1 cellular context compared by ENCODE assay signal in genomic region chr12:122752464-122753212, GRCh38.
TF ChIP-seq lines count a peak whose summit lies in the region.

DENR (plus strand) TSS chr12:122752824; CDS start chr12:122753702, 878 bp downstream.

TF ChIP-seq in HEK293, 187 proteins besides CTCF, POLR2A, EP300 and RAD21 (continued from another document and continues in another):
- peak; percentile 76 for TF ChIP-seq WT1 (tag by site-specific recombination; IDR thresholded peaks at IDR 0.05)
- no peak for TF ChIP-seq ZNF626 (tag by site-specific recombination; IDR thresholded peaks at IDR 0.05)
- peak; percentile 62; the same call in 1 of the 2 replicates for TF ChIP-seq ZNF843 (tag by site-specific recombination; IDR thresholded peaks at IDR 0.05)
- TF ChIP-seq ZBTB8A (tag by site-specific recombination; IDR thresholded peaks at IDR 0.05): peak; percentile 65
- TF ChIP-seq ZNF2 (tag by site-specific recombination; IDR thresholded peaks at IDR 0.05): peak; percentile 43
- peak; percentile 92 for TF ChIP-seq ZNF366 (tag by site-specific recombination; conservative IDR thresholded peaks at IDR 0.05)
- peak; percentile 70 for TF ChIP-seq ZBTB26 (tag by site-specific recombination; optimal IDR thresholded peaks at IDR 0.05)
- no peak for TF ChIP-seq TSHZ1 (tag by site-specific recombination; IDR thresholded peaks at IDR 0.05; ENCODE audit: borderline replicate concordance)
- TF ChIP-seq ZBTB20 (tag by site-specific recombination; IDR thresholded peaks at IDR 0.05): peak; percentile 40; the same call in 1 of the 2 replicates
- TF ChIP-seq, protein P1, sequence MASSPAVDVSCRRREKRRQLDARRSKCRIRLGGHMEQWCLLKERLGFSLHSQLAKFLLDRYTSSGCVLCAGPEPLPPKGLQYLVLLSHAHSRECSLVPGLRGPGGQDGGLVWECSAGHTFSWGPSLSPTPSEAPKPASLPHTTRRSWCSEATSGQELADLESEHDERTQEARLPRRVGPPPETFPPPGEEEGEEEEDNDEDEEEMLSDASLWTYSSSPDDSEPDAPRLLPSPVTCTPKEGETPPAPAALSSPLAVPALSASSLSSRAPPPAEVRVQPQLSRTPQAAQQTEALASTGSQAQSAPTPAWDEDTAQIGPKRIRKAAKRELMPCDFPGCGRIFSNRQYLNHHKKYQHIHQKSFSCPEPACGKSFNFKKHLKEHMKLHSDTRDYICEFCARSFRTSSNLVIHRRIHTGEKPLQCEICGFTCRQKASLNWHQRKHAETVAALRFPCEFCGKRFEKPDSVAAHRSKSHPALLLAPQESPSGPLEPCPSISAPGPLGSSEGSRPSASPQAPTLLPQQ (tag by site-specific recombination; IDR thresholded peaks at IDR 0.05): peak; percentile 67
- TF ChIP-seq YY2 (tag by site-specific recombination; IDR thresholded peaks at IDR 0.05): no peak; the same call in 1 of the 2 replicates
- no peak for TF ChIP-seq ZNF670 (tag by site-specific recombination; IDR thresholded peaks at IDR 0.05; ENCODE audit: low read depth)
- TF ChIP-seq, protein P2, sequence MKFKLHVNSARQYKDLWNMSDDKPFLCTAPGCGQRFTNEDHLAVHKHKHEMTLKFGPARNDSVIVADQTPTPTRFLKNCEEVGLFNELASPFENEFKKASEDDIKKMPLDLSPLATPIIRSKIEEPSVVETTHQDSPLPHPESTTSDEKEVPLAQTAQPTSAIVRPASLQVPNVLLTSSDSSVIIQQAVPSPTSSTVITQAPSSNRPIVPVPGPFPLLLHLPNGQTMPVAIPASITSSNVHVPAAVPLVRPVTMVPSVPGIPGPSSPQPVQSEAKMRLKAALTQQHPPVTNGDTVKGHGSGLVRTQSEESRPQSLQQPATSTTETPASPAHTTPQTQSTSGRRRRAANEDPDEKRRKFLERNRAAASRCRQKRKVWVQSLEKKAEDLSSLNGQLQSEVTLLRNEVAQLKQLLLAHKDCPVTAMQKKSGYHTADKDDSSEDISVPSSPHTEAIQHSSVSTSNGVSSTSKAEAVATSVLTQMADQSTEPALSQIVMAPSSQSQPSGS (tag by site-specific recombination; IDR thresholded peaks at IDR 0.05; ENCODE audit: low read depth): no peak
- TF ChIP-seq ZBTB10 (tag by site-specific recombination; IDR thresholded peaks at IDR 0.05): peak; percentile 43; the same call in 1 of the 2 replicates
- peak; percentile 96 for TF ChIP-seq GLIS2 (tag by site-specific recombination; IDR thresholded peaks at IDR 0.05)
- peak; percentile 63 for TF ChIP-seq ZBTB48 (tag by site-specific recombination; IDR thresholded peaks at IDR 0.05)
- TF ChIP-seq, protein P3, sequence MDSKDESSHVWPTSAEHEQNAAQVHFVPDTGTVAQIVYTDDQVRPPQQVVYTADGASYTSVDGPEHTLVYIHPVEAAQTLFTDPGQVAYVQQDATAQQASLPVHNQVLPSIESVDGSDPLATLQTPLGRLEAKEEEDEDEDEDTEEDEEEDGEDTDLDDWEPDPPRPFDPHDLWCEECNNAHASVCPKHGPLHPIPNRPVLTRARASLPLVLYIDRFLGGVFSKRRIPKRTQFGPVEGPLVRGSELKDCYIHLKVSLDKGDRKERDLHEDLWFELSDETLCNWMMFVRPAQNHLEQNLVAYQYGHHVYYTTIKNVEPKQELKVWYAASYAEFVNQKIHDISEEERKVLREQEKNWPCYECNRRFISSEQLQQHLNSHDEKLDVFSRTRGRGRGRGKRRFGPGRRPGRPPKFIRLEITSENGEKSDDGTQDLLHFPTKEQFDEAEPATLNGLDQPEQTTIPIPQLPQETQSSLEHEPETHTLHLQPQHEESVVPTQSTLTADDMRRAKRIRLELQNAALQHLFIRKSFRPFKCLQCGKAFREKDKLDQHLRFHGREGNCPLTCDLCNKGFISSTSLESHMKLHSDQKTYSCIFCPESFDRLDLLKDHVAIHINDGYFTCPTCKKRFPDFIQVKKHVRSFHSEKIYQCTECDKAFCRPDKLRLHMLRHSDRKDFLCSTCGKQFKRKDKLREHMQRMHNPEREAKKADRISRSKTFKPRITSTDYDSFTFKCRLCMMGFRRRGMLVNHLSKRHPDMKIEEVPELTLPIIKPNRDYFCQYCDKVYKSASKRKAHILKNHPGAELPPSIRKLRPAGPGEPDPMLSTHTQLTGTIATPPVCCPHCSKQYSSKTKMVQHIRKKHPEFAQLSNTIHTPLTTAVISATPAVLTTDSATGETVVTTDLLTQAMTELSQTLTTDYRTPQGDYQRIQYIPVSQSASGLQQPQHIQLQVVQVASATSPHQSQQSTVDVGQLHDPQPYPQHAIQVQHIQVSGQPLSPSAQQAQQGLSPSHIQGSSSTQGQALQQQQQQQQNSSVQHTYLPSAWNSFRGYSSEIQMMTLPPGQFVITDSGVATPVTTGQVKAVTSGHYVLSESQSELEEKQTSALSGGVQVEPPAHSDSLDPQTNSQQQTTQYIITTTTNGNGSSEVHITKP (tag by site-specific recombination; IDR thresholded peaks at IDR 0.05): peak; percentile 68
- peak; percentile 71 for TF ChIP-seq GLIS1 (tag by site-specific recombination; IDR thresholded peaks at IDR 0.05)
- TF ChIP-seq, protein P4, sequence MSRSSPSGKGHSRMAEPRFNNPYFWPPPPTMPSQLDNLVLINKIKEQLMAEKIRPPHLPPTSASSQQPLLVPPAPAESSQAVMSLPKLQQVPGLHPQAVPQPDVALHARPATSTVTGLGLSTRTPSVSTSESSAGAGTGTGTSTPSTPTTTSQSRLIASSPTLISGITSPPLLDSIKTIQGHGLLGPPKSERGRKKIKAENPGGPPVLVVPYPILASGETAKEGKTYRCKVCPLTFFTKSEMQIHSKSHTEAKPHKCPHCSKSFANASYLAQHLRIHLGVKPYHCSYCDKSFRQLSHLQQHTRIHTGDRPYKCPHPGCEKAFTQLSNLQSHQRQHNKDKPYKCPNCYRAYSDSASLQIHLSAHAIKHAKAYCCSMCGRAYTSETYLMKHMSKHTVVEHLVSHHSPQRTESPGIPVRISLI (tag by site-specific recombination; IDR thresholded peaks at IDR 0.05): no peak
- peak; percentile 66 for TF ChIP-seq ZNF394 (tag by site-specific recombination; IDR thresholded peaks at IDR 0.05; ENCODE audit: borderline replicate concordance)
- no peak for TF ChIP-seq ZNF214 (tag by site-specific recombination; IDR thresholded peaks at IDR 0.05; ENCODE audit: borderline replicate concordance)
- peak; percentile 66 for TF ChIP-seq ZNF660 (tag by site-specific recombination; IDR thresholded peaks at IDR 0.05)
- TF ChIP-seq, protein P5, sequence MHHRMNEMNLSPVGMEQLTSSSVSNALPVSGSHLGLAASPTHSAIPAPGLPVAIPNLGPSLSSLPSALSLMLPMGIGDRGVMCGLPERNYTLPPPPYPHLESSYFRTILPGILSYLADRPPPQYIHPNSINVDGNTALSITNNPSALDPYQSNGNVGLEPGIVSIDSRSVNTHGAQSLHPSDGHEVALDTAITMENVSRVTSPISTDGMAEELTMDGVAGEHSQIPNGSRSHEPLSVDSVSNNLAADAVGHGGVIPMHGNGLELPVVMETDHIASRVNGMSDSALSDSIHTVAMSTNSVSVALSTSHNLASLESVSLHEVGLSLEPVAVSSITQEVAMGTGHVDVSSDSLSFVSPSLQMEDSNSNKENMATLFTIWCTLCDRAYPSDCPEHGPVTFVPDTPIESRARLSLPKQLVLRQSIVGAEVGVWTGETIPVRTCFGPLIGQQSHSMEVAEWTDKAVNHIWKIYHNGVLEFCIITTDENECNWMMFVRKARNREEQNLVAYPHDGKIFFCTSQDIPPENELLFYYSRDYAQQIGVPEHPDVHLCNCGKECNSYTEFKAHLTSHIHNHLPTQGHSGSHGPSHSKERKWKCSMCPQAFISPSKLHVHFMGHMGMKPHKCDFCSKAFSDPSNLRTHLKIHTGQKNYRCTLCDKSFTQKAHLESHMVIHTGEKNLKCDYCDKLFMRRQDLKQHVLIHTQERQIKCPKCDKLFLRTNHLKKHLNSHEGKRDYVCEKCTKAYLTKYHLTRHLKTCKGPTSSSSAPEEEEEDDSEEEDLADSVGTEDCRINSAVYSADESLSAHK (tag by site-specific recombination; IDR thresholded peaks at IDR 0.05): peak; percentile 41; the same call in 1 of the 2 replicates
- no peak for TF ChIP-seq ZNF169 (tag by site-specific recombination; IDR thresholded peaks at IDR 0.05)
- TF ChIP-seq ZNF530 (tag by site-specific recombination; IDR thresholded peaks at IDR 0.05; ENCODE audit: low read depth): no peak
- TF ChIP-seq ZBTB21 (tag by site-specific recombination; IDR thresholded peaks at IDR 0.05): 0 out of 2 replicates have a peak, but pooled peaks have one; percentile 9
- TF ChIP-seq ZNF600 (tag by site-specific recombination; IDR thresholded peaks at IDR 0.05): peak; percentile 56; the same call in 1 of the 2 replicates
- no peak for TF ChIP-seq HIC1 (tag by site-specific recombination; IDR thresholded peaks at IDR 0.05)
- TF ChIP-seq ZNF768 (tag by site-specific recombination; IDR thresholded peaks at IDR 0.05): no peak
- TF ChIP-seq ZNF624 (tag by site-specific recombination; IDR thresholded peaks at IDR 0.05): no peak
- TF ChIP-seq SP2 (tag by site-specific recombination; IDR thresholded peaks at IDR 0.05): peak; percentile 93
- no peak for TF ChIP-seq ZNF133 (tag by site-specific recombination; IDR thresholded peaks at IDR 0.05)
- no peak for TF ChIP-seq GFI1B (tag by site-specific recombination; IDR thresholded peaks at IDR 0.05)
- TF ChIP-seq HOXD13 (CRISPR knock-in tag; IDR thresholded peaks at IDR 0.05; ENCODE audit: borderline replicate concordance): no peak
- TF ChIP-seq ZNF639 (tag by site-specific recombination; IDR thresholded peaks at IDR 0.05): peak; percentile 28; the same call in 1 of the 2 replicates
- peak; percentile 59; the same call in 1 of the 2 replicates for TF ChIP-seq IKZF3 (tag by site-specific recombination; IDR thresholded peaks at IDR 0.05)
